ENCODE assay signal across 28 cellular contexts in the genomic region with DNA sequence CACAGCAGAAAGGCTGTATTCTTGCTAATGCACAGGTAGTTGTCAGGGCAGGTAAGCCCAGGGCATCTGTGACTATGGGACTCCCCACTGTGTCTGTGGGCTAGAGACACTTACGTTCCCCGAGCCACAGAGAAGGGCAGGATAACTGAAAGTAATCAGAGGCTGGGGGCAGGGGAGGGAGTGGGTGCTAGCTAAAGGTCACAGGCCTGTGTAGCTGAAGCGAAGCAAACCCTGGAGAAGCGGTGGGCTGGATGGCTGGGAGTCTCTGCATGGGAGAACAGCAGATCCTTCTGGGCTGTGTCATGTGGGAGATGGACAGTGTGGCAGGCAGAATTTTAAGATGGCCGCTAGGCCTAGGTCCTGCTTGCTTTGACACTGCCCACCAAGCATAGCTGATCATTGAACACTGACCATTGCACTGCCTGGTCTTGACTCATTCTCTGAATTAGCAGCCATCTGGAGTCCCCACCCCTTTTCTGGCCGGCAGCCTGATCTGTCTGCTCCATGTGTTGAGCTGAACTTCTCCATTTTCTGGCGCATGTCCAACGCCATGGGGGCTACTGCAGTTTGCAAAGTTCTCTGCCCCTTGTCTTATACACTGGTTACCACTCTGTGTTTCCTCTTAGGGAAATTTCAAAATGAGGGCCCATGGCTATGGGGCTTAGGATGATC.
DNase-seq lines count a peak whose midpoint lies in the region; ATAC-seq, FAIRE-seq and TF ChIP-seq lines count a peak whose summit lies in the region.
"Had no signal": no experiment of that assay in that cellular context is flagged by ENCODE, and none has a peak within 500 bp of the region (broad histone marks: within the 10 kb centered on the region; RNA-seq: fewer than 3 reads in every experiment).

No MANE protein-coding gene starts in this region.

- H3K9me3 Mint-ChIP-seq in mesothelial cell of epicardium: no peaks in the 10 kb centered on the region
- H3K9me3 Mint-ChIP-seq: dendritic cell treated with granulocyte-macrophage colony-stimulating factor and Interleukin-4, amounts not matched to agents 40 ng/mL and 50 ng/mL, for 4 days; neural progenitor cell; stimulated activated naive CD8-positive, alpha-beta T cell treated with anti-CD3 and anti-CD28 coated beads, Interleukin-15, amount 100 ng/mL, for 72 hours; T-cell had no signal

- H3K4me3 ChIP-seq in A673 (ENCODE audit: low read depth, low read length, poor library complexity, severe bottlenecking) (no peak overlapping the region), K562 (no peak overlapping the region)
- H3K4me3 ChIP-seq: lung, neural progenitor cell, thyroid gland had no signal

- TF ChIP-seq RAD21 in K562 (CRISPR knock-in tag; conservative IDR thresholded peaks at IDR 0.05 in 1 of 2, IDR thresholded peaks at IDR 0.05 in 1 of 2): no peak

- H3K4me1 Mint-ChIP-seq in mesothelial cell of epicardium: peaks cover 2% of the 10 kb centered on the region

- no peaks in the 10 kb centered on the region for H3K36me3 Mint-ChIP-seq in mesothelial cell of epicardium
- H3K36me3 Mint-ChIP-seq: neural progenitor cell, T-cell had no signal

- 1% methylated on average over 8 of the region's 8 CpGs for WGBS in K562 (ENCODE audit: insufficient coverage, low coverage, missing lambda C conversion rate)

- BruUV-seq in A673 (replicated peaks; lab: Mats Ljungman, UMichigan) (no TSS peak), K562 (replicated peaks; lab: Mats Ljungman, UMichigan) (no TSS peak)

- H3K4me1 ChIP-seq in A673 (ENCODE audit: insufficient read depth, low read length, poor library complexity, severe bottlenecking) (peaks cover 30% of the 10 kb centered on the region), K562 (replicated peaks in 1 of 2; ENCODE audit: control insufficient read depth in 2 of 2, insufficient read depth in 2 of 2, low read length in 2 of 2) (peaks cover 0 to 3% of the 10 kb centered on the region in 2 experiments; a peak in 2 of 5 replicates)
- H3K4me1 ChIP-seq: neural progenitor cell, thyroid gland had no signal

- CTCF ChIA-PET in A673 (lab: Charles Lee) (no interaction called here), K562 (lab: Yijun Ruan, JAX; ENCODE audit: low intra/inter-chr PET ratio) (no interaction called here)

- no peak overlapping the region for H2AFZ ChIP-seq in K562 (ENCODE audit: low read depth, low read length)
- H2AFZ ChIP-seq: neural progenitor cell had no signal

- H3K9me3 ChIP-seq in A673 (ENCODE audit: low read depth, low read length, poor library complexity, severe bottlenecking) (no peaks in the 10 kb centered on the region), K562 (replicated peaks; ENCODE audit: control insufficient read depth, insufficient read depth, low read depth, low read length) (no peaks in the 10 kb centered on the region)
- H3K9me3 ChIP-seq: thyroid gland had no signal

- TF ChIP-seq CTCF in A673 (conservative IDR thresholded peaks at IDR 0.05; ENCODE audit: low read depth, low read length): no peak
- TF ChIP-seq CTCF in K562 (IDR thresholded peaks at IDR 0.05 in 2 of 3, conservative IDR thresholded peaks at IDR 0.05 in 1 of 3; ENCODE audit: insufficient read depth in 2 of 3, low read depth in 1 of 3, low read length in 3 of 3): no peak
- no peak for TF ChIP-seq CTCF in mesothelial cell of epicardium (IDR thresholded peaks at IDR 0.05; ENCODE audit: unreplicated experiment)

- H3K36me3 ChIP-seq in A673 (ENCODE audit: insufficient read depth, low read length, poor library complexity, severe bottlenecking) (no peaks in the 10 kb centered on the region), K562 (ENCODE audit: control insufficient read depth, insufficient read depth, low read length) (no peaks in the 10 kb centered on the region)
- H3K36me3 ChIP-seq: neural progenitor cell had no signal

- no peaks in the 10 kb centered on the region for H3K27me3 ChIP-seq in A673 (replicated peaks; ENCODE audit: insufficient read depth, low read depth, low read length, poor library complexity)
- peaks cover 19 to 62% of the 10 kb centered on the region in 2 experiments for H3K27me3 ChIP-seq in K562 (ENCODE audit: control insufficient read depth in 2 of 2, insufficient read depth in 2 of 2, low read length in 2 of 2)
- H3K27me3 ChIP-seq: neural progenitor cell, thyroid gland had no signal

- no peaks in the 10 kb centered on the region for H3K9me1 ChIP-seq in K562 (ENCODE audit: control insufficient read depth, insufficient read depth, low read length)

- H3K4me3 Mint-ChIP-seq in mesothelial cell of epicardium: no peak overlapping the region
- H3K4me3 Mint-ChIP-seq: dendritic cell treated with granulocyte-macrophage colony-stimulating factor and Interleukin-4, amounts not matched to agents 40 ng/mL and 50 ng/mL, for 4 days; neural progenitor cell; stimulated activated naive CD8-positive, alpha-beta T cell treated with anti-CD3 and anti-CD28 coated beads, Interleukin-15, amount 100 ng/mL, for 72 hours; T-cell had no signal

- TF ChIP-seq POLR2A in K562 (conservative IDR thresholded peaks at IDR 0.05): no peak

- POLR2A ChIA-PET in A673 (lab: Charles Lee; ENCODE audit: low non-redundant PET): no interaction called here
- POLR2A ChIA-PET in K562 (lab: Yijun Ruan, JAX): interaction anchor here (0.5 to 0.6 kb wide), 3 partner anchors 171 to 831 kb away, joined by 3 to 4 read pairs (median 3); no protein-coding TSS in a partner anchor

- FAIRE-seq in K562 (lab: Jason Lieb, UNC): no peak
- FAIRE-seq: bronchial epithelial cell, endometrium, kidney had no signal

- no peak overlapping the region for H3K4me2 ChIP-seq in K562 (ENCODE audit: insufficient read depth, low read length)
- H3K4me2 ChIP-seq: neural progenitor cell had no signal

- no peaks in the 10 kb centered on the region for H4K20me1 ChIP-seq in K562 (replicated peaks; ENCODE audit: control insufficient read depth, insufficient read depth, low read length)

- H3K27ac ChIP-seq in A673 (ENCODE audit: low read depth, low read length, poor library complexity, severe bottlenecking) (no peak overlapping the region), K562 (ENCODE audit: extremely low read depth, low read depth, low read length) (no peak overlapping the region)
- H3K27ac ChIP-seq: C4-2B, neural progenitor cell, thyroid gland, VCaP had no signal

- peaks cover 50% of the 10 kb centered on the region for H3K27me3 Mint-ChIP-seq in mesothelial cell of epicardium (ENCODE audit: low read depth)

- ATAC-seq in K562: peak; percentile 59
- ATAC-seq in GM19467 (IDR thresholded peaks at IDR 0.05; ENCODE audit: unreplicated experiment): no peak
- ATAC-seq: stimulated activated naive CD8-positive, alpha-beta T cell treated with anti-CD3 and anti-CD28 coated beads, Interleukin-15, amount 100 ng/mL, for 72 hours; T-cell had no signal

- peak; percentile 52 for DNase-seq in A673 (ENCODE audit: low spot score)
- peak; percentile 83 for DNase-seq in DMS 273 treated with DMSO at 0.1 percent for 48 hours (lab: John Stamatoyannopoulos, UW)
- DNase-seq in NCI-H446 treated with DMSO at 0.1 percent for 48 hours (lab: John Stamatoyannopoulos, UW): peak; percentile 76
- peak in 1 of 4 experiments; percentile 35 for DNase-seq in K562 (ENCODE audit: extremely low read depth in 1 of 4, low spot score in 3 of 4)
- DNase-seq in RKO (ENCODE audit: low spot score): no peak
- DNase-seq in NCI-H82 (lab: John Stamatoyannopoulos, UW): no peak
- DNase-seq in mesothelial cell of epicardium (ENCODE audit: low spot score in 2 of 2, unreplicated experiment in 2 of 2): no peak
- DNase-seq: activated CD4-positive, alpha-beta T cell treated with anti-CD3 and anti-CD28 coated beads for 48 hours; activated naive CD4-positive, alpha-beta T cell treated with Interleukin-2 at 50 U/mL for 16 hours; activated T-cell treated with anti-CD3 and anti-CD28 coated beads, Interleukin-2, amount 50 U/mL, for 48 hours; amniotic stem cell; HCEC 1CT; kidney; NCI-H1417 treated with DMSO at 0.1 percent for 48 hours; NCI-H524 treated with DMSO at 0.1 percent for 48 hours; stimulated activated CD4-positive, alpha-beta T cell treated with anti-CD3 and anti-CD28 coated beads, Interleukin-15, amount 100 ng/mL, for 24 hours; stimulated activated naive CD8-positive, alpha-beta T cell treated with anti-CD3 and anti-CD28 coated beads, Interleukin-15, amount 100 ng/mL, for 72 hours; T-cell; thyroid gland had no signal

- intact Hi-C loops in A673 (cut with micrococcal nuclease; ENCODE audit: unreplicated experiment) (no loop called here), K562 (cut with micrococcal nuclease) (no loop called here)

- in situ Hi-C loops in K562 (cut with MboI): no loop called here

- no peaks in the 10 kb centered on the region for H3K79me2 ChIP-seq in K562 (ENCODE audit: control insufficient read depth, insufficient read depth, low read length)

- TF ChIP-seq EP300 in K562 (IDR thresholded peaks at IDR 0.05; ENCODE audit: low read length): no peak

- no peak overlapping the region for H3K9ac ChIP-seq in K562 (ENCODE audit: insufficient read depth in 1 of 2, low read depth in 2 of 2, low read length in 2 of 2)
- H3K9ac ChIP-seq: neural progenitor cell had no signal

- no peak overlapping the region for H3K27ac Mint-ChIP-seq in mesothelial cell of epicardium
- H3K27ac Mint-ChIP-seq: dendritic cell treated with granulocyte-macrophage colony-stimulating factor and Interleukin-4, amounts not matched to agents 40 ng/mL and 50 ng/mL, for 4 days; neural progenitor cell; progenitor cell of endocrine pancreas; stimulated activated naive CD8-positive, alpha-beta T cell treated with anti-CD3 and anti-CD28 coated beads, Interleukin-15, amount 100 ng/mL, for 72 hours; T-cell had no signal

TF ChIP-seq in K562, 482 proteins besides CTCF, POLR2A, EP300 and RAD21 (continues in another document):
- TF ChIP-seq FOSL1 (tag; conservative IDR thresholded peaks at IDR 0.05) (peak; percentile 67), E2F6 (IDR thresholded peaks at IDR 0.05; ENCODE audit: borderline replicate concordance in 1 of 2, extremely low read depth in 1 of 2, insufficient read depth in 1 of 2, insufficient read length in 1 of 2, low read depth in 1 of 2, low read length in 1 of 2, poor library complexity in 1 of 2, severe bottlenecking in 1 of 2) (no peak), PHF21A (IDR thresholded peaks at IDR 0.05; ENCODE audit: borderline replicate concordance, low read depth) (no peak), NFIC (IDR thresholded peaks at IDR 0.05) (peak; percentile 77), YY1 (IDR thresholded peaks at IDR 0.05; ENCODE audit: borderline replicate concordance in 1 of 3, control insufficient read depth in 1 of 3, extremely low read depth in 1 of 3, insufficient read depth in 3 of 3, insufficient read length in 1 of 3, insufficient replicate concordance in 2 of 3, low read depth in 1 of 3, low read length in 2 of 3) (peak in 1 of 3 experiments; percentile 17)

Comparison
In these comparisons a context has a peak if more than half of its experiments do, and no peak if none do; other contexts are left out.
1. DNase-seq: peak in A673 (single experiment), DMS 273 treated with DMSO at 0.1 percent for 48 hours (single experiment) and NCI-H446 treated with DMSO at 0.1 percent for 48 hours (single experiment); none in RKO (single experiment), NCI-H82 (single experiment) and mesothelial cell of epicardium (0 of 2).